In the genomic region with DNA sequence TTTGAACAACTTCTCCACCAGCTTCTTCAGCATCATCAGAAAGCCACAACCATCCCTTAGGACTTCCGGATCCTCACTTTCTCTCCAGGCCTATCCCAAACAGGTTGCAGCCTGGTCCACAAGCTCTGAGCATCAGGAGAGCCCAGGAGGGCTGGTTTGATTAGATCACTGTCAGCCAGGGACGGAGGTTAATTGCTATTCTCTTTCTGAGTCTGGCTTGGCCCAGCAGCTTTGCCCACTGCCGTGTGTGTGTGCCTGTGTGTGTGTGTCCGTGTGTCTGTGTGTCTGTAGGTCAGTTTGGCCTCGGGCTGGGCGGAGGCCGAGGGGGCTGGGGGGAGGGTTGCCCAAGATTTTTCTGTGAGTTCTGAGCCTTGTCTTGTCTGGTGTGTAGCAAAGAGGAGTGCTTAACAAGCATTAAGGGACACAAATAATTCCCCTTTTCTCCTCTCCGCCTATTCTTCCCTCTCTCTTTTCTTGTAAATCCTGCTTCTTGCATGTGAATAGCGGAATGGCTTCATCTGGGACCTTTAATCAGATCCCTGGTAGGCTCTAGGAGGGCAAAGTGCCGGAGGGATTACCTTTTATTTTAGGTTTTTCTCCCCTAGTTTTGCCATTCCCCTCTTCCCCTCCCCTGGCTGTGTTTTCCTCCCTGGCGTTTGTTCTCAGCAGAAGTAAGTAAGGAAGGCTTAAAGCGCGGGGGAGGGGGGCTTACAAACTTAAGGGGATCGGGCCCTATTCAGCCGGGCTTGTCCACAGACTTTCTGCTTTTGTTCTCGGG, we compare ENCODE assay signal across 18 cellular contexts.
DNase-seq lines count a peak whose midpoint lies in the region; ATAC-seq lines count a peak whose summit lies in the region.
"Had no signal": no experiment of that assay in that cellular context is flagged by ENCODE, and none has a peak within 500 bp of the region (broad histone marks: within the 10 kb centered on the region; RNA-seq: fewer than 3 reads in every experiment).

No MANE protein-coding gene starts in this region.

- H3K4me1 Mint-ChIP-seq in activated T-cell treated with anti-CD3 and anti-CD28 coated beads, Interleukin-2, amount 50 U/mL, for 72 hours (ENCODE audit: low read depth): no peaks in the 10 kb centered on the region

- H3K27me3 Mint-ChIP-seq in activated T-cell treated with anti-CD3 and anti-CD28 coated beads, Interleukin-2, amount 50 U/mL, for 72 hours (ENCODE audit: low read depth): peaks cover 53% of the 10 kb centered on the region

- DNase-seq in NCI-H82 (lab: John Stamatoyannopoulos, UW) (peak; percentile 59), NCI-H82 treated with DMSO at 0.1 percent for 48 hours (lab: John Stamatoyannopoulos, UW; ENCODE audit: unreplicated experiment) (no peak), ecto neural progenitor cell (ENCODE audit: low spot score) (peak; percentile 90), NCI-H1105 (lab: John Stamatoyannopoulos, UW) (no peak), activated T-cell treated with anti-CD3 and anti-CD28 coated beads for 4 hours (no peak), NCI-H2029 treated with DMSO at 0.1 percent for 48 hours (lab: John Stamatoyannopoulos, UW) (no peak)
- DNase-seq in activated T-cell treated with anti-CD3 and anti-CD28 coated beads, Interleukin-2, amount 50 U/mL, for 72 hours: no peak
- DNase-seq: 8988T, DMS 273 treated with DMSO at 0.1 percent for 48 hours, MV-4-11, NCI-H1436, NCI-H2081 treated with DMSO at 0.1 percent for 48 hours, NCI-H226, Peyer's patch, SHP77 had no signal

- peaks cover 0 to 3% of the 10 kb centered on the region in 2 donors for H3K9me3 Mint-ChIP-seq in activated T-cell treated with anti-CD3 and anti-CD28 coated beads, Interleukin-2, amount 50 U/mL, for 72 hours

- no peak overlapping the region for H3K27ac Mint-ChIP-seq in activated T-cell treated with anti-CD3 and anti-CD28 coated beads, Interleukin-2, amount 50 U/mL, for 72 hours

- H3K4me1 ChIP-seq in iPS-18a (ENCODE audit: control insufficient read depth, low read depth, low read length): peaks cover 29% of the 10 kb centered on the region
- H3K4me1 ChIP-seq: BLaER1 treated with 17β-estradiol and CSF1 and Interleukin-3, amounts not matched to agents 10 nM and 100 nM; Peyer's patch had no signal

- H3K9ac ChIP-seq in iPS-18a (ENCODE audit: low read length): peak overlapping the region; percentile 49
- H3K9ac ChIP-seq: BLaER1 treated with 17β-estradiol and CSF1 and Interleukin-3, amounts not matched to agents 10 nM and 100 nM had no signal

- H3K27ac ChIP-seq in iPS-18a (ENCODE audit: low read length): no peak overlapping the region
- H3K27ac ChIP-seq: BLaER1 treated with 17β-estradiol and CSF1 and Interleukin-3, amounts not matched to agents 10 nM and 100 nM; Peyer's patch had no signal

- no peak overlapping the region for H3K4me3 Mint-ChIP-seq in activated T-cell treated with anti-CD3 and anti-CD28 coated beads, Interleukin-2, amount 50 U/mL, for 72 hours

- peaks cover 0 to 2% of the 10 kb centered on the region in 2 donors for H3K36me3 Mint-ChIP-seq in activated T-cell treated with anti-CD3 and anti-CD28 coated beads, Interleukin-2, amount 50 U/mL, for 72 hours (ENCODE audit: insufficient read depth in 2 of 2)

- H3K27me3 ChIP-seq in iPS-18a (ENCODE audit: control insufficient read depth, insufficient read depth, low read length): peaks cover 27% of the 10 kb centered on the region
- H3K27me3 ChIP-seq: Peyer's patch had no signal

- H3K9me3 ChIP-seq in iPS-18a (ENCODE audit: control insufficient read depth, low read depth, low read length): no peaks in the 10 kb centered on the region
- H3K9me3 ChIP-seq: Peyer's patch had no signal

- H3K36me3 ChIP-seq in iPS-18a (ENCODE audit: control insufficient read depth, low read depth, low read length): no peaks in the 10 kb centered on the region
- H3K36me3 ChIP-seq: BLaER1 treated with 17β-estradiol and CSF1 and Interleukin-3, amounts not matched to agents 10 nM and 100 nM; Peyer's patch had no signal

- no peak for ATAC-seq in activated T-cell treated with anti-CD3 and anti-CD28 coated beads, Interleukin-2, amount 50 U/mL, for 72 hours (replicated peaks in 1 of 2)
- ATAC-seq: HCT116 had no signal

- peak overlapping the region; percentile 52 for H3K4me3 ChIP-seq in iPS-18a (ENCODE audit: low read length)
- H3K4me3 ChIP-seq: BLaER1 treated with 17β-estradiol and CSF1 and Interleukin-3, amounts not matched to agents 10 nM and 100 nM; Peyer's patch had no signal

Comparison
In these comparisons a context has a peak if more than half of its experiments do, and no peak if none do; other contexts are left out.
1. DNase-seq: peak in NCI-H82 (single experiment) and ecto neural progenitor cell (single experiment); none in NCI-H82 treated with DMSO at 0.1 percent for 48 hours (single experiment), NCI-H1105 (single experiment), activated T-cell treated with anti-CD3 and anti-CD28 coated beads for 4 hours (single experiment), activated T-cell treated with anti-CD3 and anti-CD28 coated beads, Interleukin-2, amount 50 U/mL, for 72 hours (0 of 2) and NCI-H2029 treated with DMSO at 0.1 percent for 48 hours (single experiment).